9 cellular contexts compared by ENCODE assay signal in genomic region chr9:129933709-129934586, GRCh38.
A peak's percentile ranks its signal among the peaks of the same experiment; 100 is the strongest.
DNase-seq lines count a peak whose midpoint lies in the region; ATAC-seq and TF ChIP-seq lines count a peak whose summit lies in the region.
"Had no signal": no experiment of that assay in that cellular context is flagged by ENCODE, and none has a peak within 500 bp of the region (broad histone marks: within the 10 kb centered on the region; RNA-seq: fewer than 3 reads in every experiment).

No MANE protein-coding gene starts in this region.

- POLR2A ChIA-PET in naive thymus-derived CD8-positive, alpha-beta T cell (lab: Charles Lee) = interaction anchor here (0.5 to 2.0 kb wide), 8 partner anchors 8 to 119 kb away, joined by 3 to 6 read pairs (median 3); no protein-coding TSS in a partner anchor

- no peaks in the 10 kb centered on the region for H3K27me3 ChIP-seq in right atrium auricular region
- no peaks in the 10 kb centered on the region for H3K27me3 ChIP-seq in uterus

- H3K36me3 ChIP-seq in right atrium auricular region = peaks cover under 1% of the 10 kb centered on the region
- no peaks in the 10 kb centered on the region for H3K36me3 ChIP-seq in uterus

- TF ChIP-seq POLR2A in uterus (IDR thresholded peaks at IDR 0.05) = no peak

- H3K4me1 ChIP-seq in right atrium auricular region = peaks cover 0 to 46% of the 10 kb centered on the region in 2 donors
- peaks cover 4 to 7% of the 10 kb centered on the region in 2 donors for H3K4me1 ChIP-seq in uterus

- peaks cover 2% of the 10 kb centered on the region for H3K36me3 Mint-ChIP-seq in chondrocyte (ENCODE audit: low read depth)
- peaks cover 0 to 45% (median 9%) of the 10 kb centered on the region in 3 donors for H3K36me3 Mint-ChIP-seq in naive thymus-derived CD8-positive, alpha-beta T cell

- H3K4me3 ChIP-seq in right atrium auricular region (no peak overlapping the region), uterus (no peak overlapping the region)

- peak overlapping the region; percentile 48 to 55 for H3K27ac ChIP-seq in right atrium auricular region
- peak overlapping the region; percentile 74 to 90 for H3K27ac ChIP-seq in uterus

- ATAC-seq in naive thymus-derived CD8-positive, alpha-beta T cell = no peak

- peak overlapping the region; percentile 86 for H3K27ac Mint-ChIP-seq in chondrocyte (ENCODE audit: unreplicated experiment)
- peak overlapping the region; percentile 48 to 93 (median 76) for H3K27ac Mint-ChIP-seq in naive thymus-derived CD8-positive, alpha-beta T cell

- H3K9me3 ChIP-seq in right atrium auricular region (no peaks in the 10 kb centered on the region), uterus (no peaks in the 10 kb centered on the region)

- no peaks in the 10 kb centered on the region for H3K9me3 Mint-ChIP-seq in chondrocyte (ENCODE audit: low read depth)
- no peaks in the 10 kb centered on the region for H3K9me3 Mint-ChIP-seq in naive thymus-derived CD8-positive, alpha-beta T cell

- peaks cover 49% of the 10 kb centered on the region for H3K4me1 Mint-ChIP-seq in chondrocyte (ENCODE audit: low read depth)
- peaks cover 21 to 75% (median 58%) of the 10 kb centered on the region in 4 donors for H3K4me1 Mint-ChIP-seq in naive thymus-derived CD8-positive, alpha-beta T cell

- no peaks in the 10 kb centered on the region for H3K27me3 Mint-ChIP-seq in chondrocyte (ENCODE audit: low read depth)
- no peaks in the 10 kb centered on the region for H3K27me3 Mint-ChIP-seq in naive thymus-derived CD8-positive, alpha-beta T cell

- H3K4me3 Mint-ChIP-seq in chondrocyte (ENCODE audit: unreplicated experiment) = no peak overlapping the region
- H3K4me3 Mint-ChIP-seq in naive thymus-derived CD8-positive, alpha-beta T cell = peak overlapping the region in 2 of 10 donors; percentile 14 to 36

- DNase-seq in right atrium auricular region (ENCODE audit: low spot score) (no peak), cardiac septum (ENCODE audit: low spot score) (no peak), chondrocyte (ENCODE audit: low spot score) (no peak), uterus (no peak), D341Med (ENCODE audit: low spot score) (no peak), HT-29 (ENCODE audit: low spot score) (no peak), SHP77 (lab: John Stamatoyannopoulos, UW) (no peak)
- DNase-seq in naive thymus-derived CD8-positive, alpha-beta T cell = no peak
- DNase-seq: NCI-H187 had no signal

- TF ChIP-seq CTCF in right atrium auricular region (IDR thresholded peaks at IDR 0.05) (no peak), chondrocyte (IDR thresholded peaks at IDR 0.05) (no peak), uterus (IDR thresholded peaks at IDR 0.05) (no peak)

- intact Hi-C loops in cardiac septum (cut with DNase I) = no loop called here
- intact Hi-C loops in uterus (cut with DNase I; ENCODE audit: low total_unique reads) = no loop called here
